26 cellular contexts compared by ENCODE assay signal in the genomic region with DNA sequence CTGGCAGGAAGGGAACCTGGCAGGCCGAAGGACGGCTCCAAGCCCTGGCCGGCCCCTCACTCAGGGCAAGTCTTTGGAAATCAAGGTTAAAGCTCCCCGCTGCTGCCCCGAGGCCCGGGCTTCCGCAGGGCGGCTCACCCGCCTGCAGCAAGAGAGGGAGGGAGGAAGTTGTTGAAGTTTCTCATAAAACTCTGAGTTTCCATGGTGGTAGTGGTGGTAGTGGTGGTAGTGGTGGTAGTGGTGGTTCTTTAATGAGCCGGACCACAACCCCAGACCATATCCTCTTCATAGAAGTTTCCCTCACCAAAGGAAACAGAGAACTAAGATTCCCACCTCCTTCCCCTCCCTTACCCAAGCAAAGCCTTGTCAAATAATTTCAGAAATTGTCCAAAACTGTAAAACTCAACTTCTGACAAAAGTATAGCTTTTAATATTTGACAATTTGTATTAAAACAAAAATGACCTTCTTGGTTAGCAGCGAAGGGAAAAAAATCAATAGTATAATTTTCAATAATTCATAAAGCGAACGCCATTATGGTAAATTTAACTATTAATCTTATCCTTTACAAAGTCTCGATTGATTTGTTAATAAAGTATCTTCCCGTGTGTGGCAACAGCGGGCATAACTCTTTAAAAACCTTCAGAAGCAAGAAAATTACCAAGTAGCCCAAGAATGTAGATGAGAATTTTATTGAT. TPM values are rescaled to one million over a fixed set of nuclear protein-coding genes. Genes with fewer than 3 reads are reported as not detected.
DNase-seq lines count a peak whose midpoint lies in the region; ATAC-seq and TF ChIP-seq lines count a peak whose summit lies in the region.
"Had no signal": no experiment of that assay in that cellular context is flagged by ENCODE, and none has a peak within 500 bp of the region (broad histone marks: within the 10 kb centered on the region; RNA-seq: fewer than 3 reads in every experiment).

No MANE protein-coding gene starts in this region.

- DNase-seq in GM23338 (ENCODE audit: low spot score) (no peak), NCI-H69 (lab: John Stamatoyannopoulos, UW) (peak; percentile 34), epithelial cell of prostate (ENCODE audit: low read depth, low spot score) (no peak), ovary (peak in 1 of 5 donors; percentile 9), occipital lobe (lab: John Stamatoyannopoulos, UW) (no peak), trophoblast cell (no peak)
- DNase-seq: activated CD4-positive, alpha-beta T cell treated with anti-CD3 and anti-CD28 coated beads, Interleukin-2, amount 10 ng/mL, durations not matched to agents 24 days and 14 days; activated gamma-delta T cell; activated T-cell treated with anti-CD3 and anti-CD28 coated beads, Interleukin-2, amount 50 U/mL, for 1 hour; EL; erythroblast; left ventricle myocardium inferior; mesenchymal stem cell; NCI-H187 treated with DMSO at 0.1 percent for 48 hours; NCI-H524; PC-3; psoas muscle; stimulated activated CD4-positive, alpha-beta T cell treated with anti-CD3 and anti-CD28 coated beads, Interleukin-4, amount 100 ng/mL, for 24 hours; T-helper 9 cell; tibial artery had no signal

- no peak overlapping the region for H2AK5ac ChIP-seq in trophoblast cell (ENCODE audit: low read length)

- H3K36me3 Mint-ChIP-seq in GM23338 (ENCODE audit: low read depth), result peaks cover 8% of the 10 kb centered on the region; the same call in 2 of the 3 replicates

- H3K9me3 ChIP-seq in ovary (no peaks in the 10 kb centered on the region), trophoblast cell (ENCODE audit: insufficient read depth, low read depth, low read length) (peaks cover 24% of the 10 kb centered on the region)
- H3K9me3 ChIP-seq: ascending aorta, left ventricle myocardium inferior, psoas muscle, tibial artery had no signal

- no peaks in the 10 kb centered on the region for H3K9me2 ChIP-seq in GM23338 (ENCODE audit: insufficient read depth)

- peaks cover 13% of the 10 kb centered on the region for H3K4me1 Mint-ChIP-seq in GM23338

- H3K27me3 ChIP-seq in GM23338 (ENCODE audit: insufficient read depth), result peaks cover 100% of the 10 kb centered on the region
- H3K27me3 ChIP-seq in ovary, result peaks cover 6% of the 10 kb centered on the region
- peaks cover 74% of the 10 kb centered on the region for H3K27me3 ChIP-seq in trophoblast cell (ENCODE audit: insufficient read depth, low read length)

- no peak overlapping the region for H3K9ac ChIP-seq in trophoblast cell (ENCODE audit: low read length)
- H3K9ac ChIP-seq: BLaER1 had no signal

- no peaks in the 10 kb centered on the region for H3K79me2 ChIP-seq in GM23338 (replicated peaks; ENCODE audit: insufficient read depth)
- H3K79me2 ChIP-seq in trophoblast cell (ENCODE audit: control insufficient read depth, insufficient read depth, low read length, poor library complexity), result no peaks in the 10 kb centered on the region

- no peak overlapping the region for H2BK5ac ChIP-seq in trophoblast cell (ENCODE audit: low read depth, low read length, poor library complexity)

- no peak for TF ChIP-seq POLR2A in ovary (IDR thresholded peaks at IDR 0.05)

- H2AFZ ChIP-seq in GM23338 (no peak overlapping the region), trophoblast cell (ENCODE audit: insufficient read depth, low read length, poor library complexity) (no peak overlapping the region)

- no peaks in the 10 kb centered on the region for H3K79me1 ChIP-seq in trophoblast cell (ENCODE audit: low read length)

- peaks cover 14% of the 10 kb centered on the region for H3K9me3 Mint-ChIP-seq in GM23338

- no peak overlapping the region for H3K27ac Mint-ChIP-seq in GM23338
- H3K27ac Mint-ChIP-seq: activated CD4-positive, alpha-beta T cell treated with anti-CD3 and anti-CD28 coated beads, Interleukin-2, amount 10 ng/mL, durations not matched to agents 24 days and 14 days had no signal

- TF ChIP-seq EP300 in ovary (IDR thresholded peaks at IDR 0.05), result no peak

- H3K4me1 ChIP-seq in GM23338 (ENCODE audit: insufficient read depth), result peaks cover 34% of the 10 kb centered on the region
- H3K4me1 ChIP-seq in ovary (ENCODE audit: insufficient read depth), result no peaks in the 10 kb centered on the region
- H3K4me1 ChIP-seq in trophoblast cell (ENCODE audit: control insufficient read depth in 1 of 2, insufficient read depth in 2 of 2, low read length in 2 of 2), result no peaks in the 10 kb centered on the region
- H3K4me1 ChIP-seq: BLaER1, left ventricle myocardium inferior had no signal

- H3K27me3 Mint-ChIP-seq in GM23338 (ENCODE audit: insufficient read depth, low read depth, poor library complexity), result peaks cover 100% of the 10 kb centered on the region

- H3K27ac ChIP-seq in GM23338 (ENCODE audit: low read depth) (no peak overlapping the region), epithelial cell of prostate (peak overlapping the region; percentile 54), ovary (no peak overlapping the region), trophoblast cell (ENCODE audit: low read depth, low read length) (no peak overlapping the region)
- H3K27ac ChIP-seq: ascending aorta, BLaER1, left ventricle myocardium inferior, psoas muscle, tibial artery had no signal

- intact Hi-C loops in ovary (cut with DNase I), result loop anchor here in 1 of 4 donors (5.0 kb wide), 1 partner anchor 1032 kb away; no protein-coding TSS in a partner anchor

- H4K20me1 ChIP-seq in GM23338 (replicated peaks; ENCODE audit: insufficient read depth), result peaks cover 29% of the 10 kb centered on the region

- H4K91ac ChIP-seq in trophoblast cell (ENCODE audit: low read depth, low read length), result no peak overlapping the region

- no peak overlapping the region for H4K8ac ChIP-seq in trophoblast cell (ENCODE audit: low read depth, low read length)

- no peak overlapping the region for H4K12ac ChIP-seq in trophoblast cell (ENCODE audit: low read depth, low read length)

- no peak overlapping the region for H3K4me3 Mint-ChIP-seq in GM23338
- H3K4me3 Mint-ChIP-seq: activated CD4-positive, alpha-beta T cell treated with anti-CD3 and anti-CD28 coated beads, Interleukin-2, amount 10 ng/mL, durations not matched to agents 24 days and 14 days had no signal

- ATAC-seq in GM23338 (peak; percentile 5; the same call in 2 of the 3 replicates), GM21367 (IDR thresholded peaks at IDR 0.05; ENCODE audit: unreplicated experiment) (no peak), GM19328 (IDR thresholded peaks at IDR 0.05; ENCODE audit: unreplicated experiment) (no peak)
- ATAC-seq: Right ventricle myocardium inferior had no signal

- peaks cover 44% of the 10 kb centered on the region for H3F3A ChIP-seq in GM23338 (replicated peaks; ENCODE audit: low read depth)

- H2BK12ac ChIP-seq in trophoblast cell (ENCODE audit: low read length), result no peak overlapping the region

- WGBS in ovary, 3 donors, result 61 to 95% (median 88%) methylated on average over 16 of the region's 16 CpGs
- WGBS in trophoblast cell (ENCODE audit: extremely low coverage, insufficient coverage, insufficient read length), result no CpG with 5 or more reads among the region's 16 CpGs

- no peak overlapping the region for H3K4ac ChIP-seq in trophoblast cell (ENCODE audit: low read depth, low read length)

- H3K14ac ChIP-seq in trophoblast cell (ENCODE audit: low read length), result no peak overlapping the region

- no peak overlapping the region for H3K18ac ChIP-seq in trophoblast cell (ENCODE audit: low read length)

- H3K36me3 ChIP-seq in GM23338 (ENCODE audit: insufficient read depth) (no peaks in the 10 kb centered on the region), ovary (no peaks in the 10 kb centered on the region), trophoblast cell (ENCODE audit: control insufficient read depth in 1 of 2, insufficient read depth in 2 of 2, low read length in 2 of 2) (no peaks in the 10 kb centered on the region)
- H3K36me3 ChIP-seq: ascending aorta, BLaER1, left ventricle myocardium inferior, tibial artery had no signal

- no peak overlapping the region for H2BK120ac ChIP-seq in trophoblast cell (ENCODE audit: insufficient read depth, low read length, poor library complexity)

- H3K23ac ChIP-seq in trophoblast cell (ENCODE audit: low read length), result no peak overlapping the region

- H3K4me3 ChIP-seq in GM23338 (no peak overlapping the region), ovary (peak overlapping the region; percentile 33), trophoblast cell (ENCODE audit: low read depth, low read length) (no peak overlapping the region)
- H3K4me3 ChIP-seq: ascending aorta, BLaER1, left ventricle myocardium inferior, psoas muscle, tibial artery had no signal

- no peak for TF ChIP-seq CTCF in GM23338 (conservative IDR thresholded peaks at IDR 0.05; ENCODE audit: low read depth in 2 of 2)
- TF ChIP-seq CTCF in ovary (IDR thresholded peaks at IDR 0.05), result no peak

- H3K4me2 ChIP-seq in GM23338, result 0 out of 2 replicates have a peak overlapping the region, but pooled peaks have one; percentile 18
- H3K4me2 ChIP-seq in trophoblast cell (ENCODE audit: low read length), result no peak overlapping the region
- H3K4me2 ChIP-seq: BLaER1 had no signal

TF ChIP-seq in GM23338, 12 proteins besides CTCF, POLR2A, EP300 and RAD21 (continues in another document):
- TF ChIP-seq NANOG (IDR thresholded peaks at IDR 0.05; ENCODE audit: borderline replicate concordance), result no peak

RNA-seq across cellular contexts. Expression of a gene that starts 1.5 kb away (rescaled TPM):
- not detected in 2 replicates for total RNA-seq in GM23338 (2014; rRNA removed; shearing (Covaris generic))
- not detected in 2 replicates for polyA plus RNA-seq in GM23338 (2016; fragmentation: Nextera tagmentation; extraction: Ambion mirVana)
- 1 to 10 TPM in 4 of 7 donors, under 1 TPM in 3; 0.38 to 3.2 (median 1.0) TPM for total RNA-seq in ovary
- polyA plus RNA-seq in ovary, result 1 to 10 TPM; 1.1 to 8.1 TPM
- total RNA-seq in occipital lobe, result not detected
- polyA plus RNA-seq in trophoblast cell (2013), result 1.4 and 1.6 TPM in 2 replicates
- total RNA-seq: activated CD4-positive, alpha-beta T cell treated with anti-CD3 and anti-CD28 coated beads, Interleukin-2, amount 10 ng/mL, durations not matched to agents 24 days and 14 days; activated CD8-positive, alpha-beta memory T cell treated with anti-CD3 and anti-CD28 coated beads for 36 hours; ascending aorta; left ventricle myocardium inferior; PC-3; psoas muscle; Right ventricle myocardium inferior had no signal

RNA-seq across cellular contexts. Expression of a gene that starts 7.4 kb away (rescaled TPM):
- not detected in 2 replicates for total RNA-seq in GM23338 (2014; rRNA removed; shearing (Covaris generic))
- not detected in 2 replicates for polyA plus RNA-seq in GM23338 (2016; fragmentation: Nextera tagmentation; extraction: Ambion mirVana)
- 10 to 100 TPM in 6 of 7 donors, 1 to 10 TPM in 1; 9.7 to 20.6 (median 12.8) TPM for total RNA-seq in ovary
- 10 to 100 TPM; 11.7 to 13.0 TPM for polyA plus RNA-seq in ovary
- not detected for total RNA-seq in occipital lobe
- 0.23 and 0.49 TPM in 2 replicates for polyA plus RNA-seq in trophoblast cell (2013)
- total RNA-seq: activated CD4-positive, alpha-beta T cell treated with anti-CD3 and anti-CD28 coated beads, Interleukin-2, amount 10 ng/mL, durations not matched to agents 24 days and 14 days; activated CD8-positive, alpha-beta memory T cell treated with anti-CD3 and anti-CD28 coated beads for 36 hours; ascending aorta; PC-3; Right ventricle myocardium inferior had no signal

RNA-seq across cellular contexts. Expression of a gene that starts 8.0 kb away (rescaled TPM):
- total RNA-seq in GM23338 (2014; rRNA removed; shearing (Covaris generic)), result not detected in 2 replicates
- polyA plus RNA-seq in GM23338 (2016; fragmentation: Nextera tagmentation; extraction: Ambion mirVana), result not detected in 2 replicates
- 1 to 10 TPM in 2 of 7 donors, under 1 TPM in 1, not detected in 4; 0.61 to 1.3 (median 1.1) TPM for total RNA-seq in ovary
- under 1 TPM; 0.07 to 0.48 TPM for polyA plus RNA-seq in ovary
- not detected for total RNA-seq in occipital lobe
- polyA plus RNA-seq in trophoblast cell (2013), result 2.7 and 3.3 TPM in 2 replicates
- total RNA-seq: activated CD4-positive, alpha-beta T cell treated with anti-CD3 and anti-CD28 coated beads, Interleukin-2, amount 10 ng/mL, durations not matched to agents 24 days and 14 days; activated CD8-positive, alpha-beta memory T cell treated with anti-CD3 and anti-CD28 coated beads for 36 hours; ascending aorta; left ventricle myocardium inferior; PC-3; psoas muscle; Right ventricle myocardium inferior had no signal
- polyA plus RNA-seq: psoas muscle had no signal

RNA-seq across cellular contexts. Expression of a gene that starts 14.4 kb away (rescaled TPM):
- total RNA-seq in GM23338 (2014; rRNA removed; shearing (Covaris generic)), result not detected in 2 replicates
- polyA plus RNA-seq in GM23338 (2016; fragmentation: Nextera tagmentation; extraction: Ambion mirVana) (not detected in 2 replicates), ovary (10 to 100 TPM; 36.9 to 50.6 TPM)
- total RNA-seq in ovary (10 to 100 TPM; 29.2 to 46.8 (median 33.1) TPM), occipital lobe (not detected)
- 0.06 and 0.08 TPM in 2 replicates for polyA plus RNA-seq in trophoblast cell (2013)
- total RNA-seq: activated CD4-positive, alpha-beta T cell treated with anti-CD3 and anti-CD28 coated beads, Interleukin-2, amount 10 ng/mL, durations not matched to agents 24 days and 14 days; activated CD8-positive, alpha-beta memory T cell treated with anti-CD3 and anti-CD28 coated beads for 36 hours had no signal

RNA-seq across cellular contexts. Expression of a gene that starts 15.5 kb away (rescaled TPM):
- not detected in 2 replicates for total RNA-seq in GM23338 (2014; rRNA removed; shearing (Covaris generic))
- polyA plus RNA-seq in GM23338 (2016; fragmentation: Nextera tagmentation; extraction: Ambion mirVana) (not detected in 2 replicates), ovary (not detected)
- total RNA-seq in ovary (not detected), occipital lobe (not detected)
- polyA plus RNA-seq in trophoblast cell (2013), result 0.06 and 0.07 TPM in 2 replicates
- total RNA-seq: activated CD4-positive, alpha-beta T cell treated with anti-CD3 and anti-CD28 coated beads, Interleukin-2, amount 10 ng/mL, durations not matched to agents 24 days and 14 days; activated CD8-positive, alpha-beta memory T cell treated with anti-CD3 and anti-CD28 coated beads for 36 hours; ascending aorta; left ventricle myocardium inferior; PC-3; psoas muscle; Right ventricle myocardium inferior had no signal
- polyA plus RNA-seq: psoas muscle had no signal

Comparison
In these comparisons a context has a peak if more than half of its experiments do, and no peak if none do; other contexts are left out.
1. RNA of a gene that starts 7.4 kb away (total RNA-seq): 9.7 to 20.6 TPM in ovary; not detected in GM23338 and not detected in occipital lobe (single experiment); every median in the first group is over 10 times any median in the second.